ENCODE assay signal across 1 cellular context in the genomic region with DNA sequence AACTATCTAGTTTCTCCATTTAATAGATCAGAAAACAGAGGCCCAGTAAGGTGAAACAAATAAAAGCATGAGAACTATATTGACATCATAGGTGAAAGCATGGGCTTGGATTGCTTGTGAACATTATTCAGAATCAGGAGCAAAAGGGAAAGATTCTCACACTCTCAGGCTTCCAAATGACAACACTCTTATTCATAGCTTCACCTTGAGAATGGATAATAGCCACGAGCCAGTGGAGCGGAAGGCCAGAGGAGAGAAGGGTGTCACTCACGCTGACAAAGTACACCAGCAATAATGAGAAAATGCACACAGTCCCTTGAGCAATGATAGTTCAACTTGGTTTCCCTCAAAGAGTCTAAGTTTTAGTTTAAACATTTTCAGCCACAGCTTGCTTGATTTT.
TF ChIP-seq lines count a peak whose summit lies in the region.

No MANE protein-coding gene starts in this region.

TF ChIP-seq in GM23338, 12 proteins besides CTCF, POLR2A, EP300 and RAD21 (continued from another document):
- TF ChIP-seq, protein P1, sequence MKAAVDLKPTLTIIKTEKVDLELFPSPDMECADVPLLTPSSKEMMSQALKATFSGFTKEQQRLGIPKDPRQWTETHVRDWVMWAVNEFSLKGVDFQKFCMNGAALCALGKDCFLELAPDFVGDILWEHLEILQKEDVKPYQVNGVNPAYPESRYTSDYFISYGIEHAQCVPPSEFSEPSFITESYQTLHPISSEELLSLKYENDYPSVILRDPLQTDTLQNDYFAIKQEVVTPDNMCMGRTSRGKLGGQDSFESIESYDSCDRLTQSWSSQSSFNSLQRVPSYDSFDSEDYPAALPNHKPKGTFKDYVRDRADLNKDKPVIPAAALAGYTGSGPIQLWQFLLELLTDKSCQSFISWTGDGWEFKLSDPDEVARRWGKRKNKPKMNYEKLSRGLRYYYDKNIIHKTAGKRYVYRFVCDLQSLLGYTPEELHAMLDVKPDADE (IDR thresholded peaks at IDR 0.05): no peak
- TF ChIP-seq ZNF331 (CRISPR knock-in tag; IDR thresholded peaks at IDR 0.05; ENCODE audit: low read depth): no peak
